8 cellular contexts compared by ENCODE assay signal in genomic region chr9:33289501-33289900, GRCh38. TPM values are rescaled to one million over a fixed set of nuclear protein-coding genes. Genes with fewer than 3 reads are reported as not detected.
DNase-seq lines count a peak whose midpoint lies in the region; ATAC-seq and TF ChIP-seq lines count a peak whose summit lies in the region.

No MANE protein-coding gene starts in this region.

- no peak for TF ChIP-seq CTCF in omental fat pad (IDR thresholded peaks at IDR 0.05)

- peak overlapping the region; percentile 88 for H3K4me3 ChIP-seq in skeletal muscle cell (ENCODE audit: low read depth, low read length)

- peaks cover 30% of the 10 kb centered on the region for H3K4me1 Mint-ChIP-seq in activated T-helper 17 cell treated with anti-CD3 and anti-CD28 coated beads, Interleukin-2, amount 50 U/mL, for 72 hours

- no peaks in the 10 kb centered on the region for H3K27me3 Mint-ChIP-seq in activated T-helper 17 cell treated with anti-CD3 and anti-CD28 coated beads, Interleukin-2, amount 50 U/mL, for 72 hours

- peak overlapping the region; percentile 89 for H3K4me3 Mint-ChIP-seq in activated T-helper 17 cell treated with anti-CD3 and anti-CD28 coated beads, Interleukin-2, amount 50 U/mL, for 72 hours

- DNase-seq in stimulated activated CD4-positive, alpha-beta T cell treated with anti-CD3 and anti-CD28 coated beads, Interleukin-12 subunit alpha, Interleukin-12 subunit beta, amount 100 ng/mL, for 4 hours, result peak; percentile 23
- no peak for DNase-seq in stimulated activated CD4-positive, alpha-beta T cell treated with anti-CD3 and anti-CD28 coated beads, Interleukin-2, amount 100 ng/mL, for 48 hours
- DNase-seq in left cardiac atrium, result no peak
- DNase-seq in skeletal muscle cell (ENCODE audit: low read depth), result no peak
- no peak for DNase-seq in omental fat pad (ENCODE audit: low spot score)

- H3K36me3 Mint-ChIP-seq in activated T-helper 17 cell treated with anti-CD3 and anti-CD28 coated beads, Interleukin-2, amount 50 U/mL, for 72 hours (ENCODE audit: low read depth), result peaks cover 44% of the 10 kb centered on the region

- intact Hi-C loops in left cardiac atrium (cut with DNase I), result loop anchor here in 1 of 2 donors (10.0 kb wide), 1 partner anchor 175 kb away; no protein-coding TSS in a partner anchor

- no peak for ATAC-seq in activated T-helper 17 cell treated with anti-CD3 and anti-CD28 coated beads, Interleukin-2, amount 50 U/mL, for 72 hours (replicated peaks)
- ATAC-seq in left cardiac atrium (peak; percentile 12 to 18), omental fat pad (ENCODE audit: low FRiP score) (no peak), GM19455 (IDR thresholded peaks at IDR 0.05; ENCODE audit: unreplicated experiment) (no peak), HG02678 (IDR thresholded peaks at IDR 0.05; ENCODE audit: unreplicated experiment) (no peak)

- peak overlapping the region; percentile 99 for H3K27ac Mint-ChIP-seq in activated T-helper 17 cell treated with anti-CD3 and anti-CD28 coated beads, Interleukin-2, amount 50 U/mL, for 72 hours

- no peaks in the 10 kb centered on the region for H3K9me3 Mint-ChIP-seq in activated T-helper 17 cell treated with anti-CD3 and anti-CD28 coated beads, Interleukin-2, amount 50 U/mL, for 72 hours

RNA-seq across cellular contexts. Expression of gene NFX1, which starts 0.8 kb away (rescaled TPM):
- 10 to 100 TPM; 32.0 to 56.5 TPM for total RNA-seq in activated T-helper 17 cell treated with anti-CD3 and anti-CD28 coated beads, Interleukin-2, amount 50 U/mL, for 72 hours
- 10 to 100 TPM; 23.0 to 35.4 TPM for total RNA-seq in left cardiac atrium
- 10 to 100 TPM; 31.4 to 37.4 (median 34.9) TPM for total RNA-seq in omental fat pad

RNA-seq across cellular contexts. Expression of gene CHMP5, which starts 24.7 kb away (rescaled TPM):
- 10 to 100 TPM; 54.7 to 70.0 TPM for total RNA-seq in activated T-helper 17 cell treated with anti-CD3 and anti-CD28 coated beads, Interleukin-2, amount 50 U/mL, for 72 hours
- 10 to 100 TPM; 45.3 to 45.9 TPM for total RNA-seq in left cardiac atrium
- 10 to 100 TPM; 39.5 to 60.4 (median 56.0) TPM for total RNA-seq in omental fat pad

RNA-seq across cellular contexts. Expression of gene BAG1, which starts 25.0 kb away (rescaled TPM):
- 10 to 100 TPM; 41.2 to 95.2 TPM for total RNA-seq in activated T-helper 17 cell treated with anti-CD3 and anti-CD28 coated beads, Interleukin-2, amount 50 U/mL, for 72 hours
- total RNA-seq in left cardiac atrium (100 to 1,000 TPM; 152 to 208 TPM), omental fat pad (10 to 100 TPM; 52.5 to 93.7 (median 66.2) TPM)

RNA-seq across cellular contexts. Expression of gene SPINK4, which starts 49.5 kb away (rescaled TPM):
- total RNA-seq in activated T-helper 17 cell treated with anti-CD3 and anti-CD28 coated beads, Interleukin-2, amount 50 U/mL, for 72 hours, result not detected
- total RNA-seq in left cardiac atrium (not detected), omental fat pad (not detected)

Comparison
In these comparisons a context has a peak if more than half of its experiments do, and no peak if none do; other contexts are left out.
1. ATAC-seq: peak in left cardiac atrium (2 of 2); none in activated T-helper 17 cell treated with anti-CD3 and anti-CD28 coated beads, Interleukin-2, amount 50 U/mL, for 72 hours (single experiment), omental fat pad (single experiment), GM19455 (single experiment) and HG02678 (single experiment).